ENCODE assay signal across 1 cellular context in the genomic region with DNA sequence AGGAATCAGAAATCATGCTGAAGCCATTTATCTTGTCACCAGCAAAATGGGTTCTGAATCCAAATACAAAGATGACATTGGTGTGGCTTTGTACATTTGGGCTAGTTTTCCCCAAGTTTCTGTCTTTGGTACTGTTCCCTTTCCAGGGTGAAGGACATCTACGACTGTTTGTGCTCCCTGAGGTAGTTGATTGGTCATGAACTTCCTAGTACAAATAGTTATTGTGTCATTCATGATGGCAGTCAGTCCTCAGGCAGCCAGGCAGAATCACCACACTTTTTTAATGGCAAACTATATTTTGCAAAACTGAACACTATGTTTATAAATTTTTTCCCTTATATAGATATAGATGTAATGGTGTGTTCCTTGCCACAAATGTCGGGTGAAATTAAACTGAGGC.
TF ChIP-seq lines count a peak whose summit lies in the region.

No MANE protein-coding gene starts in this region.

TF ChIP-seq in HepG2, 621 proteins besides CTCF, POLR2A, EP300 and RAD21 (continued from another document):
- TF ChIP-seq HNF1A (IDR thresholded peaks at IDR 0.05; ENCODE audit: low read depth) = no peak
- no peak for TF ChIP-seq HNF1A (CRISPR knock-in tag; IDR thresholded peaks at IDR 0.05; ENCODE audit: borderline replicate concordance)
- TF ChIP-seq ZNF549 (CRISPR knock-in tag; IDR thresholded peaks at IDR 0.05) = no peak
- TF ChIP-seq HDAC6 (IDR thresholded peaks at IDR 0.05; ENCODE audit: low read depth, low read length) = no peak
- no peak for TF ChIP-seq ZNF777 (CRISPR knock-in tag; IDR thresholded peaks at IDR 0.05)
